ENCODE assay signal across 28 cellular contexts in genomic region chr6:78749326-78749725, GRCh38.
DNase-seq lines count a peak whose midpoint lies in the region; FAIRE-seq and TF ChIP-seq lines count a peak whose summit lies in the region.
"Had no signal": no experiment of that assay in that cellular context is flagged by ENCODE, and none has a peak within 500 bp of the region (broad histone marks: within the 10 kb centered on the region; RNA-seq: fewer than 3 reads in every experiment).

No MANE protein-coding gene starts in this region.

- no peaks in the 10 kb centered on the region for H3K27me3 ChIP-seq in AG04450 (ENCODE audit: control insufficient read depth, insufficient read depth, low read length)
- no peaks in the 10 kb centered on the region for H3K27me3 ChIP-seq in mesendoderm (ENCODE audit: insufficient read depth, low read length, poor library complexity)
- H3K27me3 ChIP-seq: colonic mucosa, heart right ventricle, suprapubic skin had no signal

- H4K5ac ChIP-seq in mesendoderm (ENCODE audit: low read length), result no peak overlapping the region

- in situ Hi-C loops in astrocyte of the cerebellum (cut with HindIII; ENCODE audit: low sequenced_read_pairs), result no loop called here

- H3K4me2 ChIP-seq in mesendoderm (ENCODE audit: low read length), result no peak overlapping the region

- H3K18ac ChIP-seq in mesendoderm (ENCODE audit: low read length), result no peak overlapping the region

- no peak for TF ChIP-seq POLR2A in GM12891 (IDR thresholded peaks at IDR 0.05; ENCODE audit: low read depth, low read length)

- H3K9ac ChIP-seq in mesendoderm (ENCODE audit: low read length), result no peak overlapping the region

- H3K4me3 ChIP-seq in AG04450 (ENCODE audit: low read depth, low read length) (no peak overlapping the region), astrocyte of the cerebellum (ENCODE audit: low read depth, low read length) (no peak overlapping the region), fibroblast of the aortic adventitia (ENCODE audit: low read depth, low read length) (no peak overlapping the region), mesendoderm (ENCODE audit: low read length) (no peak overlapping the region)
- H3K4me3 ChIP-seq: colonic mucosa, heart right ventricle, left ventricle myocardium inferior, suprapubic skin had no signal

- no peaks in the 10 kb centered on the region for H3K36me3 ChIP-seq in mesendoderm (ENCODE audit: control insufficient read depth, insufficient read depth, low read length)
- H3K36me3 ChIP-seq: colonic mucosa, heart right ventricle, left ventricle myocardium inferior, suprapubic skin had no signal

- TF ChIP-seq CTCF in AG04450 (IDR thresholded peaks at IDR 0.05; ENCODE audit: low read depth, low read length) (no peak), astrocyte of the cerebellum (IDR thresholded peaks at IDR 0.05; ENCODE audit: low read depth, low read length, missing control alignments) (no peak), fibroblast of the aortic adventitia (IDR thresholded peaks at IDR 0.05; ENCODE audit: insufficient read depth, low read length) (no peak)

- no peak overlapping the region for H3K4ac ChIP-seq in mesendoderm (ENCODE audit: low read depth, low read length)

- H4K8ac ChIP-seq in mesendoderm (ENCODE audit: low read depth, low read length), result no peak overlapping the region

- FAIRE-seq in GM12891 (lab: Jason Lieb, UNC), result no peak
- FAIRE-seq: HTR-8/SVneo had no signal

- CTCF ChIA-PET in AG04450 (lab: Charles Lee), result no interaction called here

- no peaks in the 10 kb centered on the region for H3K9me3 ChIP-seq in AG04450 (ENCODE audit: control insufficient read depth, insufficient read depth, low read length)
- H3K9me3 ChIP-seq: colonic mucosa had no signal

- H3K4me1 ChIP-seq in mesendoderm (ENCODE audit: control insufficient read depth, low read depth, low read length), result no peaks in the 10 kb centered on the region
- H3K4me1 ChIP-seq: colonic mucosa, heart right ventricle, left ventricle myocardium inferior, suprapubic skin had no signal

- DNase-seq in AG04450 (ENCODE audit: low read depth, low spot score), result peak; percentile 2
- peak; percentile 55 for DNase-seq in HCEC 1CT
- peak; percentile 13 for DNase-seq in astrocyte of the cerebellum (ENCODE audit: low read depth)
- peak; percentile 82 for DNase-seq in fibroblast of the aortic adventitia (ENCODE audit: low read depth)
- no peak for DNase-seq in activated gamma-delta T cell (lab: John Stamatoyannopoulos, UW)
- DNase-seq in mesendoderm, result no peak
- DNase-seq in activated CD4-positive, alpha-beta T cell treated with anti-CD3 and anti-CD28 coated beads, Interleukin-2, amount 50 U/mL, for 48 hours, result no peak
- no peak for DNase-seq in GM12891 (ENCODE audit: insufficient read length, low spot score)
- DNase-seq: ACHN; activated CD4-positive, alpha-beta T cell treated with anti-CD3 and anti-CD28 coated beads for 1 hour; activated CD8-positive, alpha-beta memory T cell treated with anti-CD3 and anti-CD28 coated beads for 24 hours; activated gamma-delta T cell treated with Interleukin-2 at 50 U/mL for 16 hours; activated naive CD8-positive, alpha-beta T cell treated with anti-CD3 and anti-CD28 coated beads, Interleukin-2, amount 50 U/mL, for 24 hours; activated T-cell treated with anti-CD3 and anti-CD28 coated beads, Interleukin-2, amount 50 U/mL, for 1 hour; colonic mucosa; endodermal cell; heart right ventricle; KG1; left ventricle myocardium inferior; midbrain; natural killer cell; NCI-H187; NCI-H2171 treated with DMSO at 0.1 percent for 48 hours; NCI-H526 treated with DMSO at 0.1 percent for 48 hours; stimulated activated CD4-positive, alpha-beta T cell treated with anti-CD3 and anti-CD28 coated beads, Interleukin-4, amount 100 ng/mL, for 1 hour; T-helper 17 cell had no signal

- POLR2A ChIA-PET in AG04450 (lab: Yijun Ruan, JAX), result no interaction called here

- no peak overlapping the region for H2BK120ac ChIP-seq in mesendoderm (ENCODE audit: low read depth, low read length)

- H3K23ac ChIP-seq in mesendoderm (ENCODE audit: low read length), result no peak overlapping the region

- H3K27ac ChIP-seq in AG04450 (ENCODE audit: low read depth, low read length) (no peak overlapping the region), mesendoderm (ENCODE audit: low read depth, low read length) (no peak overlapping the region)
- H3K27ac ChIP-seq: colonic mucosa, heart right ventricle, left ventricle myocardium inferior, suprapubic skin had no signal

- no peak overlapping the region for H2AK5ac ChIP-seq in mesendoderm (ENCODE audit: low read length)

- H2BK5ac ChIP-seq in mesendoderm (ENCODE audit: low read length), result no peak overlapping the region

- no peaks in the 10 kb centered on the region for H3K79me1 ChIP-seq in mesendoderm (ENCODE audit: low read length)

- H3K79me2 ChIP-seq in mesendoderm (ENCODE audit: control insufficient read depth, insufficient read depth, low read length), result no peaks in the 10 kb centered on the region

- H2BK15ac ChIP-seq in mesendoderm (replicated peaks; ENCODE audit: low read depth), result no peak overlapping the region

- H3K56ac ChIP-seq in mesendoderm (ENCODE audit: low read length), result no peak overlapping the region

TF ChIP-seq in GM12891, 5 proteins besides CTCF, POLR2A, EP300 and RAD21:
- no peak for TF ChIP-seq POU2F2 (IDR thresholded peaks at IDR 0.05; ENCODE audit: low read depth, low read length)
- TF ChIP-seq POLR2AphosphoS5 (IDR thresholded peaks at IDR 0.05; ENCODE audit: low read depth, low read length), result no peak
- TF ChIP-seq TAF1 (IDR thresholded peaks at IDR 0.05; ENCODE audit: low read depth, low read length), result no peak
TF ChIP-seq in GM12891: peak in this region for 0.

Comparison
In these comparisons a context has a peak if more than half of its experiments do, and no peak if none do; other contexts are left out.
1. DNase-seq: peak in AG04450 (single experiment), HCEC 1CT (single experiment), astrocyte of the cerebellum (single experiment) and fibroblast of the aortic adventitia (single experiment); none in activated gamma-delta T cell (single experiment), mesendoderm (single experiment), activated CD4-positive, alpha-beta T cell treated with anti-CD3 and anti-CD28 coated beads, Interleukin-2, amount 50 U/mL, for 48 hours (0 of 2) and GM12891 (single experiment).